3 cellular contexts compared by ENCODE assay signal in genomic region chr11:20933958-20934357, GRCh38.
"Had no signal": no experiment of that assay in that cellular context is flagged by ENCODE, and none has a peak within 500 bp of the region (broad histone marks: within the 10 kb centered on the region; RNA-seq: fewer than 3 reads in every experiment).

No MANE protein-coding gene starts in this region.

- DNase-seq: GDM1, GF-D8 had no signal

- ATAC-seq: GM12878 had no signal

- H3K4me3 ChIP-seq: GM12878 had no signal
